ENCODE assay signal across 17 cellular contexts in genomic region chr10:83677795-83678194, GRCh38.
A peak's percentile ranks its signal among the peaks of the same experiment; 100 is the strongest.
DNase-seq lines count a peak whose midpoint lies in the region; ATAC-seq and TF ChIP-seq lines count a peak whose summit lies in the region.
"Had no signal": no experiment of that assay in that cellular context is flagged by ENCODE, and none has a peak within 500 bp of the region (broad histone marks: within the 10 kb centered on the region; RNA-seq: fewer than 3 reads in every experiment).

No MANE protein-coding gene starts in this region.

- H4K20me1 ChIP-seq in OCI-LY3 (ENCODE audit: insufficient read depth, low read length) (no peaks in the 10 kb centered on the region), osteoblast (ENCODE audit: insufficient read depth, low read length) (no peaks in the 10 kb centered on the region)

- no peaks in the 10 kb centered on the region for H3K9me3 ChIP-seq in OCI-LY3 (ENCODE audit: insufficient read depth, low read length)
- H3K9me3 ChIP-seq in CD4-positive, alpha-beta memory T cell (ENCODE audit: control insufficient read depth in 1 of 2, low read length in 2 of 2) = no peaks in the 10 kb centered on the region
- H3K9me3 ChIP-seq in osteoblast (ENCODE audit: low read depth, low read length) = peaks cover 3% of the 10 kb centered on the region
- H3K9me3 ChIP-seq: adrenal gland, colonic mucosa, spleen, suprapubic skin had no signal

- no peak overlapping the region for H3K4me3 Mint-ChIP-seq in mesothelial cell of epicardium
- no peak overlapping the region for H3K4me3 Mint-ChIP-seq in CD4-positive, alpha-beta memory T cell
- H3K4me3 Mint-ChIP-seq: activated T-cell treated with anti-CD3 and anti-CD28 coated beads, Interleukin-2, amount 50 U/mL, for 72 hours; CD4-positive, CD25-positive, alpha-beta regulatory T cell had no signal

- DNase-seq in GM13977 (ENCODE audit: low spot score) (no peak), mesothelial cell of epicardium (ENCODE audit: low spot score in 2 of 2, unreplicated experiment in 2 of 2) (no peak), head of caudate nucleus (no peak), foreskin keratinocyte (no peak), osteoblast (ENCODE audit: insufficient read length, low spot score, missing footprints) (no peak)
- no peak for DNase-seq in CD4-positive, alpha-beta memory T cell
- DNase-seq: activated CD4-positive, CD25-positive, alpha-beta regulatory T cell treated with anti-CD3 and anti-CD28 coated beads, Interleukin-2, amount 50 U/mL, for 72 hours; activated T-cell treated with anti-CD3 and anti-CD28 coated beads, Interleukin-2, amount 50 U/mL, for 72 hours; adrenal gland; CD4-positive, CD25-positive, alpha-beta regulatory T cell; colonic mucosa; GF-D8; spleen had no signal

- POLR2A ChIA-PET in CD4-positive, alpha-beta memory T cell (lab: Charles Lee; ENCODE audit: partially characterized antibody) = no interaction called here

- ATAC-seq in HG02610 (IDR thresholded peaks at IDR 0.05; ENCODE audit: unreplicated experiment) (peak; percentile 25), foreskin keratinocyte (no peak)
- ATAC-seq: activated T-cell treated with anti-CD3 and anti-CD28 coated beads, Interleukin-2, amount 50 U/mL, for 72 hours; esophagus mucosa had no signal

- no peaks in the 10 kb centered on the region for H3K36me3 Mint-ChIP-seq in mesothelial cell of epicardium
- no peaks in the 10 kb centered on the region for H3K36me3 Mint-ChIP-seq in CD4-positive, alpha-beta memory T cell
- H3K36me3 Mint-ChIP-seq: CD4-positive, CD25-positive, alpha-beta regulatory T cell had no signal

- peak overlapping the region; percentile 53 for H3K27ac Mint-ChIP-seq in mesothelial cell of epicardium
- peak overlapping the region in 1 of 7 donors; percentile 53 for H3K27ac Mint-ChIP-seq in CD4-positive, alpha-beta memory T cell
- H3K27ac Mint-ChIP-seq: activated T-cell treated with anti-CD3 and anti-CD28 coated beads, Interleukin-2, amount 50 U/mL, for 72 hours; CD4-positive, CD25-positive, alpha-beta regulatory T cell had no signal

- no peaks in the 10 kb centered on the region for H3K9me3 Mint-ChIP-seq in mesothelial cell of epicardium
- H3K9me3 Mint-ChIP-seq in CD4-positive, alpha-beta memory T cell = peaks cover 0 to 4% (median 0%) of the 10 kb centered on the region in 8 donors

- no peaks in the 10 kb centered on the region for H3K36me3 ChIP-seq in OCI-LY3 (replicated peaks; ENCODE audit: low read depth, low read length)
- no peaks in the 10 kb centered on the region for H3K36me3 ChIP-seq in CD4-positive, alpha-beta memory T cell (ENCODE audit: insufficient read depth, low read length)
- no peaks in the 10 kb centered on the region for H3K36me3 ChIP-seq in osteoblast (ENCODE audit: insufficient read depth, low read length)
- H3K36me3 ChIP-seq: adrenal gland, colonic mucosa, spleen, suprapubic skin had no signal

- H3K79me2 ChIP-seq in OCI-LY3 (ENCODE audit: low read length) (no peaks in the 10 kb centered on the region), osteoblast (ENCODE audit: insufficient read depth, low read length) (no peaks in the 10 kb centered on the region)

- H3K27ac ChIP-seq in OCI-LY3 (ENCODE audit: low read length) = no peak overlapping the region
- H3K27ac ChIP-seq in foreskin keratinocyte = no peak overlapping the region
- H3K27ac ChIP-seq in CD4-positive, alpha-beta memory T cell (ENCODE audit: low read depth, low read length) = no peak overlapping the region
- no peak overlapping the region for H3K27ac ChIP-seq in osteoblast (ENCODE audit: low read depth, low read length)
- H3K27ac ChIP-seq: adrenal gland, colonic mucosa, spleen, suprapubic skin had no signal

- H3K4me3 ChIP-seq in OCI-LY3 (ENCODE audit: low read length) (no peak overlapping the region), osteoblast (ENCODE audit: insufficient read depth, low read length) (no peak overlapping the region)
- H3K4me3 ChIP-seq in CD4-positive, alpha-beta memory T cell (ENCODE audit: low read length in 2 of 2) = no peak overlapping the region
- H3K4me3 ChIP-seq: adrenal gland, colonic mucosa, spleen, suprapubic skin had no signal

- intact Hi-C loops in head of caudate nucleus (cut with DNase I) = no loop called here
- intact Hi-C loops in CD4-positive, alpha-beta memory T cell (cut with micrococcal nuclease) = no loop called here

- in situ Hi-C loops in GM13977 (cut with MboI; ENCODE audit: low pct_unique_long_range_greater_than_20kb, low sequenced_read_pairs, unreplicated experiment) = no loop called here

- CTCF ChIA-PET in CD4-positive, alpha-beta memory T cell (lab: Charles Lee; ENCODE audit: partially characterized antibody) = no interaction called here

- H3K4me2 ChIP-seq in OCI-LY3 (ENCODE audit: low read length) = peak overlapping the region; percentile 80; the same call in 1 of the 2 replicates
- H3K4me2 ChIP-seq in osteoblast (ENCODE audit: insufficient read depth, low read length) = no peak overlapping the region

- H3K27me3 ChIP-seq in OCI-LY3 (ENCODE audit: low read depth, low read length) (no peaks in the 10 kb centered on the region), foreskin keratinocyte (no peaks in the 10 kb centered on the region), osteoblast (ENCODE audit: insufficient read depth, low read length) (no peaks in the 10 kb centered on the region)
- no peaks in the 10 kb centered on the region for H3K27me3 ChIP-seq in CD4-positive, alpha-beta memory T cell (ENCODE audit: insufficient read depth, low read length)
- H3K27me3 ChIP-seq: adrenal gland, colonic mucosa, spleen, suprapubic skin had no signal

- H2AFZ ChIP-seq in OCI-LY3 (ENCODE audit: low read depth, low read length) = no peak overlapping the region
- no peak overlapping the region for H2AFZ ChIP-seq in osteoblast (ENCODE audit: low read length)

- H3K27me3 Mint-ChIP-seq in mesothelial cell of epicardium (ENCODE audit: low read depth) = no peaks in the 10 kb centered on the region
- no peaks in the 10 kb centered on the region for H3K27me3 Mint-ChIP-seq in CD4-positive, alpha-beta memory T cell
- H3K27me3 Mint-ChIP-seq: CD4-positive, CD25-positive, alpha-beta regulatory T cell had no signal

- H3K4me1 ChIP-seq in OCI-LY3 (ENCODE audit: low read length) (peaks cover 44% of the 10 kb centered on the region), foreskin keratinocyte (no peaks in the 10 kb centered on the region), osteoblast (ENCODE audit: insufficient read depth, low read length) (no peaks in the 10 kb centered on the region)
- H3K4me1 ChIP-seq in CD4-positive, alpha-beta memory T cell (ENCODE audit: insufficient read depth, low read length) = peaks cover 14% of the 10 kb centered on the region
- H3K4me1 ChIP-seq: adrenal gland, colonic mucosa, spleen, suprapubic skin had no signal

- TF ChIP-seq CTCF in GM13977 (IDR thresholded peaks at IDR 0.05; ENCODE audit: extremely low read depth, insufficient read depth, missing control alignments) (peak; percentile 24), OCI-LY3 (IDR thresholded peaks at IDR 0.05; ENCODE audit: low read depth, low read length) (no peak), mesothelial cell of epicardium (IDR thresholded peaks at IDR 0.05; ENCODE audit: unreplicated experiment) (no peak), foreskin keratinocyte (conservative IDR thresholded peaks at IDR 0.05) (no peak), osteoblast (IDR thresholded peaks at IDR 0.05; ENCODE audit: extremely low read depth, low read depth, low read length) (no peak)

- peaks cover 26% of the 10 kb centered on the region for H3K4me1 Mint-ChIP-seq in mesothelial cell of epicardium
- peaks cover 14 to 26% (median 18%) of the 10 kb centered on the region in 4 donors for H3K4me1 Mint-ChIP-seq in CD4-positive, alpha-beta memory T cell

- no peak overlapping the region for H3K9ac ChIP-seq in OCI-LY3 (ENCODE audit: low read length)
